7 cellular contexts compared by ENCODE assay signal in the genomic region with DNA sequence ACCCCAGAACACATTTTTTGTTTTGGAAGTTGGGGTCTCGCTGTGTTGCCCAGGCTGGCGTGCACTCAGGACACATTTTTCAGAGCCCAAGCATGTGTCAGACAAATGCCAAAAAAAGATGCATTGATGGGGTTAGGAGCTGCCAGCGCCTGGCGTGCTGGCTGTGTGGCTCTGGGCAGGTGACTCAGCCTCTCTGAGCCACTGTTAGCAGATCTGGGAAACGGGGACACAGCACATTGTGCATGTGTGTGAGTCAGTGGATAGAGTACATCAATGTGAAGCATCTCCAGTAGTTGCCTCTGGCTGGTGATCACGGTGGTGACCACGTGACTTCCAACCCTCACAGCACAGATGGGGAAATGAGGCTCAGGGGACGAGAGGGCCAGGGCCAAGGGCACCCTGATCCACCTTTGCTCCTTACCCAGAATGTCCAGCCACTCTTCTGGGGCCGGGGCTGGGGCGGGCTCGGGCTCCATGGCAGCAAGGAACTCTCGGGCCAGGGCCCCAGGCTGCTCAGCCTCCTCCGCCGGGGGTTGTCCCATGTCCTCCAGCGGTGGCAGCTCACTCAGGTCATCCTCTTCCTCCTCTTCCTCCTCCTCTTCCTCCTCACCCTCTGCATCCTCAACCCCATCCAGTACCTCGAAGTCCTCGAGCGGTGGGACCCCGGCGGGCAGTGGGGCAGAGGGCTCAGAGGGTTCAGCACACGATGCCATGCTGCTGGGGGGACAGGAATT. TPM values are rescaled to one million over a fixed set of nuclear protein-coding genes. Genes with fewer than 3 reads are reported as not detected.
DNase-seq lines count a peak whose midpoint lies in the region; ATAC-seq, FAIRE-seq and TF ChIP-seq lines count a peak whose summit lies in the region.

No MANE protein-coding gene starts in this region.

- DNase-seq in Caco-2 (no peak), MG63 (no peak), bronchial epithelial cell (ENCODE audit: low read depth) (peak; percentile 12), occipital lobe (lab: John Stamatoyannopoulos, UW) (peak; percentile 17), superior temporal gyrus (ENCODE audit: extremely low spot score) (no peak), ureter (ENCODE audit: low spot score) (no peak)

- H3K4me3 ChIP-seq in Caco-2 (ENCODE audit: low read depth, low read length) (no peak overlapping the region), MG63 (peak overlapping the region; percentile 62; the same call in 1 of the 2 replicates), bronchial epithelial cell (ENCODE audit: low read depth, low read length) (no peak overlapping the region)

- no peak for TF ChIP-seq CTCF in Caco-2 (IDR thresholded peaks at IDR 0.05; ENCODE audit: insufficient read depth in 1 of 2, low read depth in 1 of 2, low read length in 1 of 2, severe bottlenecking in 1 of 2, unreplicated experiment in 1 of 2)
- TF ChIP-seq CTCF in bronchial epithelial cell (IDR thresholded peaks at IDR 0.05; ENCODE audit: insufficient read depth, low read length, severe bottlenecking), result no peak

- POLR2A ChIA-PET in Caco-2 (lab: Charles Lee), result no interaction called here

- peaks cover 11% of the 10 kb centered on the region for H3K4me1 ChIP-seq in Caco-2

- no peak for ATAC-seq in HG02870 (IDR thresholded peaks at IDR 0.05; ENCODE audit: unreplicated experiment)

- peaks cover 24% of the 10 kb centered on the region for H3K36me3 Mint-ChIP-seq in Caco-2 (ENCODE audit: insufficient read depth, unreplicated experiment)

- FAIRE-seq in bronchial epithelial cell (lab: Jason Lieb, UNC), result no peak

- intact Hi-C loops in Caco-2 (cut with micrococcal nuclease; ENCODE audit: unreplicated experiment), result no loop called here

- H3K27me3 ChIP-seq in Caco-2 (replicated peaks; ENCODE audit: control insufficient read depth, insufficient read depth, low read length) (no peaks in the 10 kb centered on the region), MG63 (no peaks in the 10 kb centered on the region), bronchial epithelial cell (ENCODE audit: control insufficient read depth, insufficient read depth, low read length) (no peaks in the 10 kb centered on the region)

- H3K4me3 Mint-ChIP-seq in Caco-2 (ENCODE audit: unreplicated experiment), result no peak overlapping the region

- H3K9me3 Mint-ChIP-seq in Caco-2 (ENCODE audit: unreplicated experiment), result no peaks in the 10 kb centered on the region

- no peaks in the 10 kb centered on the region for H3K4me1 Mint-ChIP-seq in Caco-2 (ENCODE audit: low read depth, unreplicated experiment)

- H3K27me3 Mint-ChIP-seq in Caco-2 (ENCODE audit: insufficient read depth, unreplicated experiment), result no peaks in the 10 kb centered on the region

- H3K27ac Mint-ChIP-seq in Caco-2 (ENCODE audit: unreplicated experiment), result no peak overlapping the region

- TSS peak; percentile 10 for BruUV-seq in Caco-2 (replicated peaks; lab: Mats Ljungman, UMichigan)

- no peaks in the 10 kb centered on the region for H3K9me3 ChIP-seq in Caco-2
- H3K9me3 ChIP-seq in MG63, result no peaks in the 10 kb centered on the region

- peaks cover 2% of the 10 kb centered on the region; the same call in 1 of the 2 replicates for H3K36me3 ChIP-seq in Caco-2 (ENCODE audit: control insufficient read depth, insufficient read depth, low read length)
- H3K36me3 ChIP-seq in MG63, result peaks cover 41% of the 10 kb centered on the region
- H3K36me3 ChIP-seq in bronchial epithelial cell (ENCODE audit: control insufficient read depth, insufficient read depth, low read length), result peaks cover 17% of the 10 kb centered on the region

- CTCF ChIA-PET in Caco-2 (lab: Charles Lee), result no interaction called here

RNA-seq across cellular contexts. Expression of a gene that starts 1.9 kb away (rescaled TPM):
- total RNA-seq in Caco-2 (2022), result 174 and 184 TPM in 2 replicates
- 291 and 381 TPM in 2 replicates for total RNA-seq in MG63 (2014; rRNA removed; shearing (Covaris generic); ENCODE audit: low replicate concordance)
- total RNA-seq in bronchial epithelial cell, result 142 and 218 TPM in 2 replicates
- 118 TPM for total RNA-seq in occipital lobe
- 162 TPM for total RNA-seq in ureter

RNA-seq across cellular contexts. Expression of a gene that starts 16.2 kb away (rescaled TPM):
- 77.5 and 80.2 TPM in 2 replicates for total RNA-seq in Caco-2 (2022)
- 140 and 145 TPM in 2 replicates for total RNA-seq in MG63 (2014; rRNA removed; shearing (Covaris generic); ENCODE audit: low replicate concordance)
- 47.7 and 50.2 TPM in 2 replicates for total RNA-seq in bronchial epithelial cell
- 16.4 TPM for total RNA-seq in occipital lobe
- 79.5 TPM for total RNA-seq in ureter

RNA-seq across cellular contexts. Expression of a gene that starts 19.6 kb away (rescaled TPM):
- 11.2 and 12.1 TPM in 2 replicates for total RNA-seq in Caco-2 (2022)
- total RNA-seq in MG63 (2014; rRNA removed; shearing (Covaris generic); ENCODE audit: low replicate concordance), result 12.2 and 22.1 TPM in 2 replicates
- 9.7 and 13.8 TPM in 2 replicates for total RNA-seq in bronchial epithelial cell
- total RNA-seq in occipital lobe, result 6.6 TPM
- total RNA-seq in ureter, result 29.2 TPM

RNA-seq across cellular contexts. Expression of a gene that starts 30.2 kb away (rescaled TPM):
- total RNA-seq in Caco-2 (2022) (1,276 and 1,389 TPM in 2 replicates), bronchial epithelial cell (586 and 964 TPM in 2 replicates), occipital lobe (530 TPM), ureter (1,235 TPM)
- 457 and 1,435 TPM in 2 replicates for total RNA-seq in MG63 (2014; rRNA removed; shearing (Covaris generic); ENCODE audit: low replicate concordance)

RNA-seq across cellular contexts. Expression of a gene that starts 47.2 kb away (rescaled TPM):
- 44.8 and 48.3 TPM in 2 replicates for total RNA-seq in Caco-2 (2022)
- total RNA-seq in MG63 (2014; rRNA removed; shearing (Covaris generic); ENCODE audit: low replicate concordance), result 127 and 179 TPM in 2 replicates
- 26.1 and 45.4 TPM in 2 replicates for total RNA-seq in bronchial epithelial cell
- total RNA-seq in occipital lobe, result 20.0 TPM
- 62.1 TPM for total RNA-seq in ureter

Comparison
In these comparisons a context has a peak if more than half of its experiments do, and no peak if none do; other contexts are left out.
1. DNase-seq: peak in bronchial epithelial cell (single experiment) and occipital lobe (single experiment); none in Caco-2 (0 of 2), MG63 (single experiment), superior temporal gyrus (single experiment) and ureter (single experiment).